ENCODE assay signal across 1 cellular context in the genomic region with DNA sequence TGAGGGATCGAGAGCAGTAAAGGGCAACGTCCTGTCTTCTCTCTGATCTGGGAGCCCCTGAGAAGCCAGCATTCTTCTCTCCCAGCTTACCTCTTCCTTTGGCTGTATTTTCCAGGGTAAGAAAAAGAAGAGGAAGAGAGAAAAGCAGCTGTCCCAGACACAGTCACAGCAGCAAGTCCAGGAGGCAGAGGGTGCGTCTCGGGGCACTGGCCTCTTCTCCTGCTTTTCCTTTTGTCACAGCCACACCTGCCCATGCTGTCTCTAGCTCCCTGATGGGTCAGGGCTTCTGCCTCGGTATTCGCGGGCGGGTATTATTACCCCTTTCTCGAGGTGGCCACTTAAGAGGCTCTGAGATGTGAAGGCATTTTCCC.
TF ChIP-seq lines count a peak whose summit lies in the region.

No MANE protein-coding gene starts in this region.

TF ChIP-seq in IMR-90, 13 proteins besides CTCF, POLR2A, EP300 and RAD21:
- TF ChIP-seq MXI1 (IDR thresholded peaks at IDR 0.05; ENCODE audit: borderline replicate concordance, low read depth, low read length) = no peak
- no peak for TF ChIP-seq RFX5 (IDR thresholded peaks at IDR 0.05; ENCODE audit: low read depth, low read length)
- TF ChIP-seq, protein P1, sequence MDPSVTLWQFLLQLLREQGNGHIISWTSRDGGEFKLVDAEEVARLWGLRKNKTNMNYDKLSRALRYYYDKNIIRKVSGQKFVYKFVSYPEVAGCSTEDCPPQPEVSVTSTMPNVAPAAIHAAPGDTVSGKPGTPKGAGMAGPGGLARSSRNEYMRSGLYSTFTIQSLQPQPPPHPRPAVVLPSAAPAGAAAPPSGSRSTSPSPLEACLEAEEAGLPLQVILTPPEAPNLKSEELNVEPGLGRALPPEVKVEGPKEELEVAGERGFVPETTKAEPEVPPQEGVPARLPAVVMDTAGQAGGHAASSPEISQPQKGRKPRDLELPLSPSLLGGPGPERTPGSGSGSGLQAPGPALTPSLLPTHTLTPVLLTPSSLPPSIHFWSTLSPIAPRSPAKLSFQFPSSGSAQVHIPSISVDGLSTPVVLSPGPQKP (IDR thresholded peaks at IDR 0.05; ENCODE audit: borderline replicate concordance, low read depth, low read length) = no peak
- no peak for TF ChIP-seq RCOR1 (IDR thresholded peaks at IDR 0.05; ENCODE audit: insufficient replicate concordance, low read length)
- no peak for TF ChIP-seq MAZ (IDR thresholded peaks at IDR 0.05; ENCODE audit: borderline replicate concordance, low read depth, low read length)
- TF ChIP-seq MAFK (IDR thresholded peaks at IDR 0.05; ENCODE audit: low read depth, low read length) = no peak
- no peak for TF ChIP-seq BHLHE40 (IDR thresholded peaks at IDR 0.05; ENCODE audit: low read depth, low read length)
